In genomic region chr9:137035937-137036336, GRCh38 we compare ENCODE assay signal across 1 cellular context.
TF ChIP-seq lines count a peak whose summit lies in the region.

No MANE protein-coding gene starts in this region.

TF ChIP-seq in GM23338, 12 proteins besides CTCF, POLR2A, EP300 and RAD21 (continued from another document):
- TF ChIP-seq ZNF462 (CRISPR knock-in tag; IDR thresholded peaks at IDR 0.05) (no peak), JUNB (IDR thresholded peaks at IDR 0.05; ENCODE audit: unreplicated experiment) (no peak), POLR2AphosphoS5 (IDR thresholded peaks at IDR 0.05; ENCODE audit: low read depth) (no peak), ETS1 (IDR thresholded peaks at IDR 0.05) (no peak), CREB1 (CRISPR knock-in tag; IDR thresholded peaks at IDR 0.05; ENCODE audit: low read depth) (no peak), REST (IDR thresholded peaks at IDR 0.05; ENCODE audit: unreplicated experiment) (no peak), EZH2phosphoT487 (IDR thresholded peaks at IDR 0.05; ENCODE audit: unreplicated experiment) (no peak), EZH2 (IDR thresholded peaks at IDR 0.05; ENCODE audit: low read depth, unreplicated experiment) (no peak), STAT1 (IDR thresholded peaks at IDR 0.05; ENCODE audit: unreplicated experiment) (no peak), ZNF331 (CRISPR knock-in tag; IDR thresholded peaks at IDR 0.05; ENCODE audit: low read depth) (no peak), NANOG (IDR thresholded peaks at IDR 0.05; ENCODE audit: borderline replicate concordance) (no peak)
